Comparison of ENCODE assay signal across 8 cellular contexts in the genomic region with DNA sequence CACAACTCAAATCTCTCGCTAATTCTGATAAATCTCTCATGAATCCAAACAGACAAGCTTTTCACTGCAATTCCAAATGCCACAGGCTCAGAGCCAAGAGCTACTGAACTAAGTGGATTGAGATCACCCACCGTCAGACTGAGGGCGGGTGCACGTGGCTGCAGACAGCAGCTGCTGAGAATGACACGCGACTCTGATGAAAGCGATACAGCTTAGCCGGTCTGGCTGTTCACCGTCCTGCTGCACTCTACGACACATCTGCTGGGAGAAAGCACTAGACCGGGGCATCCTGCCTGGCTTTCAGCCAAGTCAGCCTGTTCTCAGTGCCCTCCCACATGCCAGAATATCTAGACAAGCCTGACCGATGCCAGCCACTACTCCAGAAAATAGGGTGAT. TPM values are rescaled to one million over a fixed set of nuclear protein-coding genes. Genes with fewer than 3 reads are reported as not detected.
A peak's percentile ranks its signal among the peaks of the same experiment; 100 is the strongest.
DNase-seq lines count a peak whose midpoint lies in the region; ATAC-seq, FAIRE-seq and TF ChIP-seq lines count a peak whose summit lies in the region.

No MANE protein-coding gene starts in this region.

- peak; percentile 76 for ATAC-seq in HG03175 (IDR thresholded peaks at IDR 0.05; ENCODE audit: unreplicated experiment)
- ATAC-seq in HG03378 (IDR thresholded peaks at IDR 0.05; ENCODE audit: unreplicated experiment), result no peak

- no peak overlapping the region for H3K4me3 ChIP-seq in fibroblast of mammary gland (ENCODE audit: control insufficient read depth, low read depth, low read length)

- FAIRE-seq in RCC 7860 (lab: Jason Lieb, UNC), result peak; percentile 89

- TF ChIP-seq CTCF in fibroblast of mammary gland (conservative IDR thresholded peaks at IDR 0.05; ENCODE audit: control insufficient read depth, insufficient read depth, low read depth, low read length), result no peak

- DNase-seq in Daoy (ENCODE audit: low read depth) (peak; percentile 67), RCC 7860 (ENCODE audit: low spot score) (peak; percentile 93), fibroblast of mammary gland (ENCODE audit: low read depth) (peak; percentile 77), pons (ENCODE audit: low spot score) (peak; percentile 93), SKM-1 treated with dmso at 0.1 percent for 144 hours (lab: John Stamatoyannopoulos, UW; ENCODE audit: unreplicated experiment) (no peak)
- DNase-seq in effector CD4-positive, alpha-beta T cell, result no peak

RNA-seq across cellular contexts. Expression of gene KLHDC4, which starts 42.6 kb away (rescaled TPM):
- total RNA-seq in Daoy (2014; rRNA removed; shearing (Covaris generic)), result 11.6 and 23.7 TPM in 2 replicates

Comparison
In these comparisons a context has a peak if more than half of its experiments do, and no peak if none do; other contexts are left out.
1. DNase-seq: peak in Daoy (single experiment), RCC 7860 (single experiment), fibroblast of mammary gland (single experiment) and pons (single experiment); none in effector CD4-positive, alpha-beta T cell (single experiment) and SKM-1 treated with dmso at 0.1 percent for 144 hours (single experiment).